ENCODE assay signal across 16 cellular contexts in genomic region chr20:57091748-57092111, GRCh38.
DNase-seq lines count a peak whose midpoint lies in the region; ATAC-seq and TF ChIP-seq lines count a peak whose summit lies in the region.
"Had no signal": no experiment of that assay in that cellular context is flagged by ENCODE, and none has a peak within 500 bp of the region (broad histone marks: within the 10 kb centered on the region; RNA-seq: fewer than 3 reads in every experiment).

No MANE protein-coding gene starts in this region.

- peak overlapping the region; percentile 22; the same call in 1 of the 2 replicates for H3K9ac ChIP-seq in ES-I3 (ENCODE audit: low read depth, low read length)
- H3K9ac ChIP-seq in neural progenitor cell, result no peak overlapping the region

- H3K36me3 ChIP-seq in ES-I3 (ENCODE audit: insufficient read depth, low read length) (no peaks in the 10 kb centered on the region), neural progenitor cell (no peaks in the 10 kb centered on the region)
- H3K36me3 ChIP-seq: HAP-1, MG63, Peyer's patch, suprapubic skin had no signal

- ATAC-seq in HG02759 (IDR thresholded peaks at IDR 0.05; ENCODE audit: unreplicated experiment), result peak; percentile 23
- ATAC-seq in activated CD8-positive, alpha-beta T cell treated with anti-CD3 and anti-CD28 coated beads, Interleukin-2, amount 10 ng/mL, durations not matched to agents 7 days and 5 days, result peak; percentile 7

- POLR2A ChIA-PET in activated CD8-positive, alpha-beta T cell treated with anti-CD3 and anti-CD28 coated beads, Interleukin-2, amount 10 ng/mL, durations not matched to agents 7 days and 5 days (lab: Charles Lee), result no interaction called here

- CTCF ChIA-PET in activated CD8-positive, alpha-beta T cell treated with anti-CD3 and anti-CD28 coated beads, Interleukin-2, amount 10 ng/mL, durations not matched to agents 7 days and 5 days (lab: Charles Lee), result interaction anchor here (0.7 to 2.4 kb wide), 5 partner anchors 8 to 407 kb away, joined by 3 to 14 read pairs (median 4); no protein-coding TSS in a partner anchor

- H2AFZ ChIP-seq in neural progenitor cell (replicated peaks), result peak overlapping the region; percentile 53
- H2AFZ ChIP-seq: hepatocyte had no signal

- H3F3A ChIP-seq in neural progenitor cell (ENCODE audit: low read depth), result peaks cover 15% of the 10 kb centered on the region

- H3K9me3 Mint-ChIP-seq in activated CD8-positive, alpha-beta T cell treated with anti-CD3 and anti-CD28 coated beads, Interleukin-2, amount 10 ng/mL, durations not matched to agents 7 days and 5 days (ENCODE audit: insufficient read depth), result no peaks in the 10 kb centered on the region
- no peaks in the 10 kb centered on the region for H3K9me3 Mint-ChIP-seq in neural progenitor cell
- H3K9me3 Mint-ChIP-seq: activated naive CD8-positive, alpha-beta T cell treated with anti-CD3 and anti-CD28 coated beads, Interleukin-2, amount 10 ng/mL, durations not matched to agents 7 days and 5 days; neural crest cell had no signal

- H3K4me1 ChIP-seq in ES-I3 (ENCODE audit: insufficient read depth, low read length), result no peaks in the 10 kb centered on the region
- H3K4me1 ChIP-seq in neural progenitor cell, result peaks cover 9% of the 10 kb centered on the region
- H3K4me1 ChIP-seq: HAP-1, Peyer's patch had no signal

- no peak overlapping the region for H3K4me3 ChIP-seq in neural progenitor cell
- H3K4me3 ChIP-seq: HAP-1, hepatocyte, MG63, Peyer's patch, suprapubic skin had no signal

- H3K79me2 ChIP-seq in neural progenitor cell (ENCODE audit: low read depth), result no peaks in the 10 kb centered on the region
- H3K79me2 ChIP-seq: hepatocyte had no signal

- no peaks in the 10 kb centered on the region for H3K4me1 Mint-ChIP-seq in activated CD8-positive, alpha-beta T cell treated with anti-CD3 and anti-CD28 coated beads, Interleukin-2, amount 10 ng/mL, durations not matched to agents 7 days and 5 days (ENCODE audit: low read depth)
- H3K4me1 Mint-ChIP-seq in neural progenitor cell, result peaks cover 12% of the 10 kb centered on the region

- TF ChIP-seq CTCF in neural progenitor cell (IDR thresholded peaks at IDR 0.05), result no peak
- TF ChIP-seq CTCF in GM20000 (IDR thresholded peaks at IDR 0.05; ENCODE audit: extremely low read depth, missing control alignments), result no peak

- no peak overlapping the region for H3K27ac ChIP-seq in neural progenitor cell
- H3K27ac ChIP-seq: hepatocyte, Peyer's patch, suprapubic skin, VCaP had no signal

- H3K27ac Mint-ChIP-seq in activated CD8-positive, alpha-beta T cell treated with anti-CD3 and anti-CD28 coated beads, Interleukin-2, amount 10 ng/mL, durations not matched to agents 7 days and 5 days, result no peak overlapping the region
- H3K27ac Mint-ChIP-seq in neural progenitor cell, result no peak overlapping the region
- H3K27ac Mint-ChIP-seq: activated naive CD8-positive, alpha-beta T cell treated with anti-CD3 and anti-CD28 coated beads, Interleukin-2, amount 10 ng/mL, durations not matched to agents 7 days and 5 days had no signal

- peaks cover 1% of the 10 kb centered on the region for H3K27me3 Mint-ChIP-seq in activated CD8-positive, alpha-beta T cell treated with anti-CD3 and anti-CD28 coated beads, Interleukin-2, amount 10 ng/mL, durations not matched to agents 7 days and 5 days (ENCODE audit: low read depth)
- H3K27me3 Mint-ChIP-seq in neural progenitor cell (ENCODE audit: insufficient read depth, low read depth), result peaks cover 25% of the 10 kb centered on the region

- H3K27me3 ChIP-seq in neural progenitor cell, result peaks cover 25% of the 10 kb centered on the region
- H3K27me3 ChIP-seq: hepatocyte, MG63, Peyer's patch had no signal

- H4K20me1 ChIP-seq in neural progenitor cell (ENCODE audit: low read depth), result no peaks in the 10 kb centered on the region

- peak overlapping the region; percentile 54 for H3K4me2 ChIP-seq in neural progenitor cell
- H3K4me2 ChIP-seq: hepatocyte had no signal

- H3K9me3 ChIP-seq in ES-I3 (ENCODE audit: control insufficient read depth, insufficient read depth, low read length), result no peaks in the 10 kb centered on the region
- H3K9me3 ChIP-seq in neural progenitor cell (ENCODE audit: low read depth), result no peaks in the 10 kb centered on the region
- H3K9me3 ChIP-seq: HAP-1, MG63, Peyer's patch, suprapubic skin had no signal

- H3K36me3 Mint-ChIP-seq in activated CD8-positive, alpha-beta T cell treated with anti-CD3 and anti-CD28 coated beads, Interleukin-2, amount 10 ng/mL, durations not matched to agents 7 days and 5 days (ENCODE audit: low read depth), result no peaks in the 10 kb centered on the region
- no peaks in the 10 kb centered on the region for H3K36me3 Mint-ChIP-seq in neural progenitor cell
- H3K36me3 Mint-ChIP-seq: activated naive CD8-positive, alpha-beta T cell treated with anti-CD3 and anti-CD28 coated beads, Interleukin-2, amount 10 ng/mL, durations not matched to agents 7 days and 5 days had no signal

- H3K4me3 Mint-ChIP-seq in activated CD8-positive, alpha-beta T cell treated with anti-CD3 and anti-CD28 coated beads, Interleukin-2, amount 10 ng/mL, durations not matched to agents 7 days and 5 days, result no peak overlapping the region
- H3K4me3 Mint-ChIP-seq in neural progenitor cell, result no peak overlapping the region
- H3K4me3 Mint-ChIP-seq: activated naive CD8-positive, alpha-beta T cell treated with anti-CD3 and anti-CD28 coated beads, Interleukin-2, amount 10 ng/mL, durations not matched to agents 7 days and 5 days; neural crest cell had no signal

- DNase-seq in activated CD8-positive, alpha-beta T cell treated with anti-CD3 and anti-CD28 coated beads, Interleukin-2, amount 10 ng/mL, durations not matched to agents 7 days and 5 days, result no peak
- DNase-seq in neural progenitor cell (ENCODE audit: low spot score), result no peak
- no peak for DNase-seq in GM20000 (ENCODE audit: low spot score)
- no peak for DNase-seq in H4 (ENCODE audit: low spot score)
- no peak for DNase-seq in Kasumi-1 (lab: John Stamatoyannopoulos, UW)
- DNase-seq: NCI-H2081 treated with DMSO at 0.1 percent for 48 hours had no signal
